1 cellular context compared by ENCODE assay signal in the genomic region with DNA sequence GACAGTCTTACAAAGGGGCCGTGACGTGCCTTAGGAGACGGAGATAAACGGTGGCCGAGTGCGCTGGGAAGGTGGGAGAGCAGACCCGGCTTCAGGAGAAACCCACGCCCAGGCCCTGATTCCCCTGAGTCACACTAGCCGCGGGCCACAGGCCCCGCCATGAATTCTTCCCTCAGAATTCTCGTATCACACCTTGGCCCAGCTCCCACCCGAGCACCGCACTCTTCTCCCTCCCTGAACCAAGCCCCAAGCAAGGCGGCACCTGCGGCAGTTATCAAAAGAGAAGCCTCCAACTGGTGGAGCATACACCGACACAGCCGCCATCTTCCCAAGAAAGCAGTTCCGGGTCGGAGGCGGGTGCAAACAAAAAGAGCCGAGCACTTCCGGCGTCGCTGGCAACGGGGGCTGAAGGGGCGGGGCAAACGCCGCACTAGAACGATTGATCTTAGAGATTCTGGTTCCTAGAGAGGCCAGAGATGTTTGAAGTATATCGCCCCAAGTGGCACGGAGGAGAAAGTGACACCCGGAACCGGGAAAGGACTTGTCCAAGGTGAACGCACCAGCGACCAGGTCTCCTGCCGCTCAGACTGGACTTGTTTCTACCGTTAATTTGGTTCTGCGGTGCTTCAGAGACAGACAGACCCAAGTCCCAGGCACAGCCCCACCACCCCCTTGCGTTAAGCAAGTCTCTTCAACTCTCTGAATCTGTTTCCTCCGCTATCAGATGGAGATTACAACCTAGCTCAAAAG.
TF ChIP-seq lines count a peak whose summit lies in the region.

PSMB7 (minus strand) TSS at position 341 of the 750 bp plus-strand sequence; CDS start at position 324, 17 bp downstream.

TF ChIP-seq in HepG2, 621 proteins besides CTCF, POLR2A, EP300 and RAD21 (continued from another document and continues in another):
- TF ChIP-seq ZNF646 (CRISPR knock-in tag; IDR thresholded peaks at IDR 0.05) (no peak), ZNF570 (CRISPR knock-in tag; IDR thresholded peaks at IDR 0.05; ENCODE audit: borderline replicate concordance) (no peak), HDAC2 (CRISPR knock-in tag; IDR thresholded peaks at IDR 0.05) (peak; percentile 86), YY1 (IDR thresholded peaks at IDR 0.05; ENCODE audit: insufficient read depth, insufficient replicate concordance, low read depth, low read length) (peak; percentile 98), SATB2 (CRISPR knock-in tag; IDR thresholded peaks at IDR 0.05) (peak; percentile 76; the same call in 1 of the 2 replicates), ZBTB3 (CRISPR knock-in tag; IDR thresholded peaks at IDR 0.05; ENCODE audit: borderline replicate concordance, low read depth) (no peak), ZNF576 (CRISPR knock-in tag; IDR thresholded peaks at IDR 0.05) (no peak), PCBP2 (optimal IDR thresholded peaks at IDR 0.05; ENCODE audit: low read depth, low read length, poor library complexity, severe bottlenecking) (no peak), PATZ1 (CRISPR knock-in tag; IDR thresholded peaks at IDR 0.05) (peak; percentile 57), KLF13 (CRISPR knock-in tag; IDR thresholded peaks at IDR 0.05) (no peak), ZNF572 (CRISPR knock-in tag; IDR thresholded peaks at IDR 0.05) (no peak), ZFP41 (CRISPR knock-in tag; IDR thresholded peaks at IDR 0.05; ENCODE audit: borderline replicate concordance) (no peak), CC2D1A (CRISPR knock-in tag; IDR thresholded peaks at IDR 0.05) (no peak), DBP (CRISPR knock-in tag; IDR thresholded peaks at IDR 0.05; ENCODE audit: not compliant biosample characterization) (no peak), PAX8 (CRISPR knock-in tag; IDR thresholded peaks at IDR 0.05; ENCODE audit: borderline replicate concordance) (no peak), KDM5A (IDR thresholded peaks at IDR 0.05; ENCODE audit: borderline replicate concordance, low read length) (peak; percentile 100), KLF12 (CRISPR knock-in tag; IDR thresholded peaks at IDR 0.05; ENCODE audit: borderline replicate concordance) (peak; percentile 58; the same call in 1 of the 2 replicates), XRCC5 (optimal IDR thresholded peaks at IDR 0.05; ENCODE audit: low read length) (peak; percentile 96), SRY (CRISPR knock-in tag; IDR thresholded peaks at IDR 0.05) (peak; percentile 22; the same call in 1 of the 2 replicates), ZNF296 (CRISPR knock-in tag; conservative IDR thresholded peaks at IDR 0.05) (no peak), ZNF788 (CRISPR knock-in tag; IDR thresholded peaks at IDR 0.05; ENCODE audit: borderline replicate concordance) (peak; percentile 42; the same call in 1 of the 2 replicates), ZNF816 (CRISPR knock-in tag; IDR thresholded peaks at IDR 0.05; ENCODE audit: borderline replicate concordance) (no peak), ELK4 (CRISPR knock-in tag; IDR thresholded peaks at IDR 0.05; ENCODE audit: borderline replicate concordance) (no peak), SAFB2 (CRISPR knock-in tag; IDR thresholded peaks at IDR 0.05; ENCODE audit: borderline replicate concordance, low read depth) (no peak; the same call in 1 of the 2 replicates), ZMYM3 (CRISPR knock-in tag; IDR thresholded peaks at IDR 0.05) (peak; percentile 93), GATAD1 (CRISPR knock-in tag; IDR thresholded peaks at IDR 0.05) (peak; percentile 99), ZNF235 (CRISPR knock-in tag; IDR thresholded peaks at IDR 0.05; ENCODE audit: borderline replicate concordance) (no peak), ZNF530 (CRISPR knock-in tag; IDR thresholded peaks at IDR 0.05; ENCODE audit: low read depth) (no peak), ZSCAN25 (CRISPR knock-in tag; IDR thresholded peaks at IDR 0.05) (no peak), ZNF205 (CRISPR knock-in tag; IDR thresholded peaks at IDR 0.05) (no peak), CREBL2 (CRISPR knock-in tag; IDR thresholded peaks at IDR 0.05; ENCODE audit: borderline replicate concordance) (no peak), HDAC1 (CRISPR knock-in tag; IDR thresholded peaks at IDR 0.05) (peak; percentile 97), TFAP4 (IDR thresholded peaks at IDR 0.05; ENCODE audit: borderline replicate concordance, low read depth) (no peak; the same call in 1 of the 2 replicates), ZFAT (CRISPR knock-in tag; conservative IDR thresholded peaks at IDR 0.05) (no peak), JARID2 (CRISPR knock-in tag; IDR thresholded peaks at IDR 0.05; ENCODE audit: insufficient replicate concordance) (no peak), ZNF614 (CRISPR knock-in tag; IDR thresholded peaks at IDR 0.05; ENCODE audit: borderline replicate concordance) (peak; percentile 55; the same call in 1 of the 2 replicates), NR2F6 (IDR thresholded peaks at IDR 0.05) (0 out of 2 replicates have a peak, but pooled peaks have one; percentile 43), NR2F6 (CRISPR knock-in tag; IDR thresholded peaks at IDR 0.05) (peak; percentile 19; the same call in 1 of the 2 replicates)
- TF ChIP-seq, protein P1, sequence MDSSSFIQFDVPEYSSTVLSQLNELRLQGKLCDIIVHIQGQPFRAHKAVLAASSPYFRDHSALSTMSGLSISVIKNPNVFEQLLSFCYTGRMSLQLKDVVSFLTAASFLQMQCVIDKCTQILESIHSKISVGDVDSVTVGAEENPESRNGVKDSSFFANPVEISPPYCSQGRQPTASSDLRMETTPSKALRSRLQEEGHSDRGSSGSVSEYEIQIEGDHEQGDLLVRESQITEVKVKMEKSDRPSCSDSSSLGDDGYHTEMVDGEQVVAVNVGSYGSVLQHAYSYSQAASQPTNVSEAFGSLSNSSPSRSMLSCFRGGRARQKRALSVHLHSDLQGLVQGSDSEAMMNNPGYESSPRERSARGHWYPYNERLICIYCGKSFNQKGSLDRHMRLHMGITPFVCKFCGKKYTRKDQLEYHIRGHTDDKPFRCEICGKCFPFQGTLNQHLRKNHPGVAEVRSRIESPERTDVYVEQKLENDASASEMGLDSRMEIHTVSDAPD (CRISPR knock-in tag; IDR thresholded peaks at IDR 0.05), result no peak
- TF ChIP-seq, protein P2, sequence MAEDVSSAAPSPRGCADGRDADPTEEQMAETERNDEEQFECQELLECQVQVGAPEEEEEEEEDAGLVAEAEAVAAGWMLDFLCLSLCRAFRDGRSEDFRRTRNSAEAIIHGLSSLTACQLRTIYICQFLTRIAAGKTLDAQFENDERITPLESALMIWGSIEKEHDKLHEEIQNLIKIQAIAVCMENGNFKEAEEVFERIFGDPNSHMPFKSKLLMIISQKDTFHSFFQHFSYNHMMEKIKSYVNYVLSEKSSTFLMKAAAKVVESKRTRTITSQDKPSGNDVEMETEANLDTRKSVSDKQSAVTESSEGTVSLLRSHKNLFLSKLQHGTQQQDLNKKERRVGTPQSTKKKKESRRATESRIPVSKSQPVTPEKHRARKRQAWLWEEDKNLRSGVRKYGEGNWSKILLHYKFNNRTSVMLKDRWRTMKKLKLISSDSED (CRISPR knock-in tag; IDR thresholded peaks at IDR 0.05), result no peak
- TF ChIP-seq, protein P3, sequence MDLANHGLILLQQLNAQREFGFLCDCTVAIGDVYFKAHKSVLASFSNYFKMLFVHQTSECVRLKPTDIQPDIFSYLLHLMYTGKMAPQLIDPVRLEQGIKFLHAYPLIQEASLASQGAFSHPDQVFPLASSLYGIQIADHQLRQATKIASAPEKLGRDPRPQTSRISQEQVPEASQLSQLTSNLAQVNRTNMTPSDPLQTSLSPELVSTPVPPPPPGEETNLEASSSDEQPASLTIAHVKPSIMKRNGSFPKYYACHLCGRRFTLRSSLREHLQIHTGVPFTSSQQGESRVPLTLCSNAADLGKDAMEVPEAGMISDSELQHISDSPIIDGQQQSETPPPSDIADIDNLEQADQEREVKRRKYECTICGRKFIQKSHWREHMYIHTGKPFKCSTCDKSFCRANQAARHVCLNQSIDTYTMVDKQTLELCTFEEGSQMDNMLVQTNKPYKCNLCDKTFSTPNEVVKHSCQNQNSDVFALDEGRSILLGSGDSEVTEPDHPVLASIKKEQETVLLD (CRISPR knock-in tag; IDR thresholded peaks at IDR 0.05; ENCODE audit: low read depth), result no peak
- TF ChIP-seq, protein P4, sequence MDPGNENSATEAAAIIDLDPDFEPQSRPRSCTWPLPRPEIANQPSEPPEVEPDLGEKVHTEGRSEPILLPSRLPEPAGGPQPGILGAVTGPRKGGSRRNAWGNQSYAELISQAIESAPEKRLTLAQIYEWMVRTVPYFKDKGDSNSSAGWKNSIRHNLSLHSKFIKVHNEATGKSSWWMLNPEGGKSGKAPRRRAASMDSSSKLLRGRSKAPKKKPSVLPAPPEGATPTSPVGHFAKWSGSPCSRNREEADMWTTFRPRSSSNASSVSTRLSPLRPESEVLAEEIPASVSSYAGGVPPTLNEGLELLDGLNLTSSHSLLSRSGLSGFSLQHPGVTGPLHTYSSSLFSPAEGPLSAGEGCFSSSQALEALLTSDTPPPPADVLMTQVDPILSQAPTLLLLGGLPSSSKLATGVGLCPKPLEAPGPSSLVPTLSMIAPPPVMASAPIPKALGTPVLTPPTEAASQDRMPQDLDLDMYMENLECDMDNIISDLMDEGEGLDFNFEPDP (CRISPR knock-in tag; conservative IDR thresholded peaks at IDR 0.05), result no peak
